ENCODE assay signal across 15 cellular contexts in genomic region chr12:75585309-75585708, GRCh38.
DNase-seq lines count a peak whose midpoint lies in the region; ATAC-seq, FAIRE-seq and TF ChIP-seq lines count a peak whose summit lies in the region.
"Had no signal": no experiment of that assay in that cellular context is flagged by ENCODE, and none has a peak within 500 bp of the region (broad histone marks: within the 10 kb centered on the region; RNA-seq: fewer than 3 reads in every experiment).

No MANE protein-coding gene starts in this region.

- H4K91ac ChIP-seq in trophoblast cell (ENCODE audit: low read depth, low read length), result no peak overlapping the region

- FAIRE-seq in kidney (lab: Jason Lieb, UNC), result no peak
- FAIRE-seq: GM12892, TTC549 had no signal

- WGBS in trophoblast cell (ENCODE audit: extremely low coverage, insufficient coverage, insufficient read length), result no CpG with 5 or more reads among the region's 4 CpGs
- 89 to 95% methylated on average over 4 of the region's 4 CpGs for WGBS in body of pancreas, 2 donors

- peak; percentile 27 for DNase-seq in GM03348 (ENCODE audit: low spot score)
- peak; percentile 68 for DNase-seq in RKO (ENCODE audit: low spot score)
- peak; percentile 74 for DNase-seq in epithelial cell of esophagus (ENCODE audit: low read depth)
- peak; percentile 32 to 76 for DNase-seq in trophoblast cell
- no peak for DNase-seq in DMS53 treated with DMSO at 0.1 percent for 48 hours (lab: John Stamatoyannopoulos, UW; ENCODE audit: unreplicated experiment)
- DNase-seq in body of pancreas, result no peak
- no peak for DNase-seq in kidney
- DNase-seq: effector CD8-positive, alpha-beta T cell; H9; mucosa of descending colon; NCI-H2171 treated with DMSO at 0.1 percent for 48 hours had no signal

- no peak overlapping the region for H4K8ac ChIP-seq in trophoblast cell (ENCODE audit: low read depth, low read length)

- H3K4me1 ChIP-seq in trophoblast cell (ENCODE audit: control insufficient read depth in 1 of 2, insufficient read depth in 2 of 2, low read length in 2 of 2) (no peaks in the 10 kb centered on the region), body of pancreas (no peaks in the 10 kb centered on the region), kidney (ENCODE audit: control insufficient read depth in 1 of 2, insufficient read depth in 1 of 2, low read depth in 1 of 2, low read length in 2 of 2) (no peaks in the 10 kb centered on the region)

- no peak overlapping the region for H2BK5ac ChIP-seq in trophoblast cell (ENCODE audit: low read depth, low read length, poor library complexity)

- H3K27ac ChIP-seq in trophoblast cell (ENCODE audit: low read depth, low read length) (no peak overlapping the region), body of pancreas (no peak overlapping the region), kidney (ENCODE audit: low read depth in 2 of 2, low read length in 2 of 2) (no peak overlapping the region)
- H3K27ac ChIP-seq: KMS-11 had no signal

- H3K9ac ChIP-seq in trophoblast cell (ENCODE audit: low read length), result no peak overlapping the region
- no peak overlapping the region for H3K9ac ChIP-seq in kidney (ENCODE audit: low read length in 2 of 2)
- H3K9ac ChIP-seq: KMS-11 had no signal

- no peak overlapping the region for H3K4ac ChIP-seq in trophoblast cell (ENCODE audit: low read depth, low read length)

- intact Hi-C loops in body of pancreas (cut with DNase I) (no loop called here), kidney (cut with DNase I) (no loop called here)

- H3K9me3 ChIP-seq in trophoblast cell (ENCODE audit: insufficient read depth, low read depth, low read length) (no peaks in the 10 kb centered on the region), body of pancreas (no peaks in the 10 kb centered on the region), kidney (ENCODE audit: control insufficient read depth in 1 of 2, low read length in 2 of 2) (no peaks in the 10 kb centered on the region)
- H3K9me3 ChIP-seq: mucosa of descending colon had no signal

- no peak overlapping the region for H4K12ac ChIP-seq in trophoblast cell (ENCODE audit: low read depth, low read length)

- H3K4me3 ChIP-seq in epithelial cell of esophagus (ENCODE audit: low read length), result no peak overlapping the region
- no peak overlapping the region for H3K4me3 ChIP-seq in trophoblast cell (ENCODE audit: low read depth, low read length)
- H3K4me3 ChIP-seq in body of pancreas, result no peak overlapping the region
- H3K4me3 ChIP-seq in kidney (ENCODE audit: low read length in 2 of 2), result no peak overlapping the region
- H3K4me3 ChIP-seq: mucosa of descending colon had no signal

- H3K4me2 ChIP-seq in trophoblast cell (ENCODE audit: low read length), result no peak overlapping the region
- H3K4me2 ChIP-seq: KMS-11 had no signal

- TF ChIP-seq CTCF in epithelial cell of esophagus (IDR thresholded peaks at IDR 0.05; ENCODE audit: insufficient read depth, low read depth, low read length, missing control alignments) (no peak), body of pancreas (IDR thresholded peaks at IDR 0.05) (no peak), kidney (IDR thresholded peaks at IDR 0.05; ENCODE audit: borderline replicate concordance, extremely low read depth, insufficient read depth) (no peak)

- H3K79me1 ChIP-seq in trophoblast cell (ENCODE audit: low read length), result no peaks in the 10 kb centered on the region

- no peak overlapping the region for H2AK5ac ChIP-seq in trophoblast cell (ENCODE audit: low read length)

- no peak overlapping the region for H3K23ac ChIP-seq in trophoblast cell (ENCODE audit: low read length)

- H3K14ac ChIP-seq in trophoblast cell (ENCODE audit: low read length), result no peak overlapping the region

- no peaks in the 10 kb centered on the region for H3K79me2 ChIP-seq in trophoblast cell (ENCODE audit: control insufficient read depth, insufficient read depth, low read length, poor library complexity)

- ATAC-seq in body of pancreas, result no peak
- ATAC-seq in HG03135 (IDR thresholded peaks at IDR 0.05; ENCODE audit: unreplicated experiment), result no peak
- ATAC-seq: mucosa of descending colon had no signal

- H3K36me3 ChIP-seq in trophoblast cell (ENCODE audit: control insufficient read depth in 1 of 2, insufficient read depth in 2 of 2, low read length in 2 of 2) (no peaks in the 10 kb centered on the region), body of pancreas (replicated peaks in 1 of 2; ENCODE audit: insufficient read depth in 1 of 2, low read depth in 2 of 2) (no peaks in the 10 kb centered on the region), kidney (ENCODE audit: control insufficient read depth in 1 of 2, insufficient read depth in 2 of 2, low read length in 2 of 2) (no peaks in the 10 kb centered on the region)

- H2AFZ ChIP-seq in trophoblast cell (ENCODE audit: insufficient read depth, low read length, poor library complexity), result no peak overlapping the region

- H3K27me3 ChIP-seq in trophoblast cell (ENCODE audit: insufficient read depth, low read length) (no peaks in the 10 kb centered on the region), body of pancreas (no peaks in the 10 kb centered on the region)

- no peak overlapping the region for H3K18ac ChIP-seq in trophoblast cell (ENCODE audit: low read length)

- no peak overlapping the region for H2BK120ac ChIP-seq in trophoblast cell (ENCODE audit: insufficient read depth, low read length, poor library complexity)

- TF ChIP-seq POLR2A in body of pancreas (IDR thresholded peaks at IDR 0.05), result no peak

- H2BK12ac ChIP-seq in trophoblast cell (ENCODE audit: low read length), result no peak overlapping the region

Comparison
In these comparisons a context has a peak if more than half of its experiments do, and no peak if none do; other contexts are left out.
1. DNase-seq: peak in GM03348 (single experiment), RKO (single experiment), epithelial cell of esophagus (single experiment) and trophoblast cell (2 of 2); none in DMS53 treated with DMSO at 0.1 percent for 48 hours (single experiment), body of pancreas (0 of 4) and kidney (single experiment).